In genomic region chr10:72251635-72252034, GRCh38 we compare ENCODE assay signal across 1 cellular context.
TF ChIP-seq lines count a peak whose summit lies in the region.

No MANE protein-coding gene starts in this region.

TF ChIP-seq in HepG2, 621 proteins besides CTCF, POLR2A, EP300 and RAD21 (continued from another document and continues in another):
- TF ChIP-seq REPIN1 (CRISPR knock-in tag; IDR thresholded peaks at IDR 0.05; ENCODE audit: borderline replicate concordance, low read depth) (no peak), ZFP37 (CRISPR knock-in tag; IDR thresholded peaks at IDR 0.05; ENCODE audit: borderline replicate concordance) (no peak), RAD51 (IDR thresholded peaks at IDR 0.05; ENCODE audit: borderline replicate concordance) (no peak), ZNF34 (CRISPR knock-in tag; IDR thresholded peaks at IDR 0.05; ENCODE audit: borderline replicate concordance) (no peak), ZNF138 (CRISPR knock-in tag; IDR thresholded peaks at IDR 0.05; ENCODE audit: low read depth) (no peak), EZH2 (conservative IDR thresholded peaks at IDR 0.05; ENCODE audit: low read depth, low read length) (no peak), ZNF350 (CRISPR knock-in tag; IDR thresholded peaks at IDR 0.05; ENCODE audit: borderline replicate concordance, low read depth) (no peak), TFDP1 (CRISPR knock-in tag; IDR thresholded peaks at IDR 0.05; ENCODE audit: borderline replicate concordance) (no peak; the same call in 1 of the 2 replicates), MZF1 (CRISPR knock-in tag; IDR thresholded peaks at IDR 0.05; ENCODE audit: borderline replicate concordance) (no peak), KLF13 (CRISPR knock-in tag; IDR thresholded peaks at IDR 0.05) (no peak), ZXDC (CRISPR knock-in tag; IDR thresholded peaks at IDR 0.05) (no peak), SOX5 (CRISPR knock-in tag; IDR thresholded peaks at IDR 0.05; ENCODE audit: borderline replicate concordance) (peak; percentile 97), ZNF225 (CRISPR knock-in tag; IDR thresholded peaks at IDR 0.05) (no peak), ARHGAP35 (CRISPR knock-in tag; IDR thresholded peaks at IDR 0.05; ENCODE audit: borderline replicate concordance) (no peak), ZFX (CRISPR knock-in tag; IDR thresholded peaks at IDR 0.05; ENCODE audit: low read depth) (no peak), HMGA1 (CRISPR knock-in tag; conservative IDR thresholded peaks at IDR 0.05) (no peak), RXRA (CRISPR knock-in tag; IDR thresholded peaks at IDR 0.05) (no peak; the same call in 1 of the 2 replicates), ZNF367 (CRISPR knock-in tag; IDR thresholded peaks at IDR 0.05; ENCODE audit: borderline replicate concordance) (no peak), SALL1 (CRISPR knock-in tag; IDR thresholded peaks at IDR 0.05) (peak; percentile 58; the same call in 1 of the 2 replicates), ZNF280D (CRISPR knock-in tag; IDR thresholded peaks at IDR 0.05) (no peak), MNT (IDR thresholded peaks at IDR 0.05) (no peak), ETV5 (CRISPR knock-in tag; IDR thresholded peaks at IDR 0.05; ENCODE audit: borderline replicate concordance) (peak; percentile 28; the same call in 1 of the 2 replicates), HIVEP1 (CRISPR knock-in tag; IDR thresholded peaks at IDR 0.05) (no peak), ZNF335 (CRISPR knock-in tag; IDR thresholded peaks at IDR 0.05) (no peak), ZBTB2 (CRISPR knock-in tag; IDR thresholded peaks at IDR 0.05; ENCODE audit: low read depth) (no peak), KDM6A (CRISPR knock-in tag; IDR thresholded peaks at IDR 0.05; ENCODE audit: low read depth) (0 out of 2 replicates have a peak, but pooled peaks have one; percentile 25), ZNF850 (CRISPR knock-in tag; conservative IDR thresholded peaks at IDR 0.05) (no peak), ADNP (CRISPR knock-in tag; IDR thresholded peaks at IDR 0.05) (no peak; the same call in 1 of the 2 replicates), ATF1 (CRISPR knock-in tag; IDR thresholded peaks at IDR 0.05) (0 out of 2 replicates have a peak, but pooled peaks have one; percentile 13), SP2 (CRISPR knock-in tag; IDR thresholded peaks at IDR 0.05) (no peak), ZFP82 (CRISPR knock-in tag; IDR thresholded peaks at IDR 0.05; ENCODE audit: borderline replicate concordance) (no peak), BORCS8-MEF2B (CRISPR knock-in tag; IDR thresholded peaks at IDR 0.05) (no peak), SMYD3 (CRISPR knock-in tag; IDR thresholded peaks at IDR 0.05) (no peak), GMEB2 (CRISPR knock-in tag; IDR thresholded peaks at IDR 0.05; ENCODE audit: low read depth) (no peak), ARNT (IDR thresholded peaks at IDR 0.05) (no peak), HES4 (CRISPR knock-in tag; IDR thresholded peaks at IDR 0.05; ENCODE audit: borderline replicate concordance) (no peak), NCOR1 (IDR thresholded peaks at IDR 0.05; ENCODE audit: borderline replicate concordance, low read length) (no peak), SIX1 (CRISPR knock-in tag; IDR thresholded peaks at IDR 0.05; ENCODE audit: borderline replicate concordance) (no peak), THAP7 (CRISPR knock-in tag; IDR thresholded peaks at IDR 0.05) (no peak), YY1 (IDR thresholded peaks at IDR 0.05; ENCODE audit: insufficient read depth, insufficient replicate concordance, low read depth, low read length) (no peak), ZBTB44 (CRISPR knock-in tag; IDR thresholded peaks at IDR 0.05) (no peak), ZNF234 (CRISPR knock-in tag; conservative IDR thresholded peaks at IDR 0.05) (no peak), TBP (CRISPR knock-in tag; IDR thresholded peaks at IDR 0.05) (no peak), FIP1L1 (IDR thresholded peaks at IDR 0.05; ENCODE audit: borderline replicate concordance, insufficient read depth, low read depth, low read length) (no peak), JUN (CRISPR knock-in tag; IDR thresholded peaks at IDR 0.05) (no peak), ZNF414 (CRISPR knock-in tag; IDR thresholded peaks at IDR 0.05) (no peak), PCBP1 (IDR thresholded peaks at IDR 0.05; ENCODE audit: borderline replicate concordance, low read depth, low read length) (no peak), ZNF766 (CRISPR knock-in tag; IDR thresholded peaks at IDR 0.05; ENCODE audit: borderline replicate concordance) (no peak), RFXAP (CRISPR knock-in tag; IDR thresholded peaks at IDR 0.05; ENCODE audit: borderline replicate concordance) (no peak; the same call in 1 of the 2 replicates), ASH2L (IDR thresholded peaks at IDR 0.05; ENCODE audit: insufficient read length, low read depth, low read length) (peak; percentile 29), ISX (CRISPR knock-in tag; conservative IDR thresholded peaks at IDR 0.05) (no peak)
